ENCODE assay signal across 19 cellular contexts in the genomic region with DNA sequence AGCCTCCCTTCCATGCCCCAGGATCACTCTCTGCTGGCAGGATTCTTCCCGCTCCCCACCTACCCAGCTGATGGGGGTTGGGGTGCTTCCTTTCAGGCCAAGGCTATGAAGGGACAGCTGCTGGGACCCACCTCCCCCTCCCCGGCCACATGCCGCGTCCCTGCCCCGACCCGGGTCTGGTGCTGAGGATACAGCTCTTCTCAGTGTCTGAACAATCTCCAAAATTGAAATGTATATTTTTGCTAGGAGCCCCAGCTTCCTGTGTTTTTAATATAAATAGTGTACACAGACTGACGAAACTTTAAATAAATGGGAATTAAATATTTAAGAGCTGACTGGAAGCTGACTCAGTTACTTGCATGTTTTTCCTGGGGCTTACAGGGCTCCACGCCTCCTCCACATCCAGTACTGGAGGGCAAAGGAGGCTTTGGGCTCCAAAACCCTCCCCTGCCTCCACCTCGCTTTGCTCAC. TPM values are rescaled to one million over a fixed set of nuclear protein-coding genes. Genes with fewer than 3 reads are reported as not detected.
A peak's percentile ranks its signal among the peaks of the same experiment; 100 is the strongest.
DNase-seq lines count a peak whose midpoint lies in the region; ATAC-seq and TF ChIP-seq lines count a peak whose summit lies in the region.
"Had no signal": no experiment of that assay in that cellular context is flagged by ENCODE, and none has a peak within 500 bp of the region (broad histone marks: within the 10 kb centered on the region; RNA-seq: fewer than 3 reads in every experiment).

No MANE protein-coding gene starts in this region.

- H3K36me3 ChIP-seq in Caco-2 (ENCODE audit: control insufficient read depth, insufficient read depth, low read length): no peaks in the 10 kb centered on the region
- peaks cover 44% of the 10 kb centered on the region for H3K36me3 ChIP-seq in suprapubic skin
- H3K36me3 ChIP-seq: ovary had no signal

- no peak overlapping the region for H3K4me3 Mint-ChIP-seq in activated CD4-positive, alpha-beta memory T cell treated with anti-CD3 and anti-CD28 coated beads for 36 hours
- no peak overlapping the region for H3K4me3 Mint-ChIP-seq in Caco-2 (ENCODE audit: unreplicated experiment)
- H3K4me3 Mint-ChIP-seq: activated naive CD4-positive, alpha-beta T cell treated with anti-CD3 and anti-CD28 coated beads, Interleukin-2, amount 50 U/mL, for 24 hours; immature natural killer cell; mesothelial cell of epicardium had no signal

- H3K9me3 Mint-ChIP-seq in activated CD4-positive, alpha-beta memory T cell treated with anti-CD3 and anti-CD28 coated beads for 36 hours: peaks cover 23% of the 10 kb centered on the region
- H3K9me3 Mint-ChIP-seq in Caco-2 (ENCODE audit: unreplicated experiment): peaks cover 10% of the 10 kb centered on the region
- H3K9me3 Mint-ChIP-seq: activated naive CD4-positive, alpha-beta T cell treated with anti-CD3 and anti-CD28 coated beads, Interleukin-2, amount 50 U/mL, for 24 hours had no signal

- CTCF ChIA-PET in activated CD4-positive, alpha-beta memory T cell treated with anti-CD3 and anti-CD28 coated beads for 36 hours (lab: Charles Lee): interaction anchor here (0.6 kb wide), 1 partner anchor 95 kb away, joined by 3 read pairs; no protein-coding TSS in a partner anchor
- CTCF ChIA-PET in Caco-2 (lab: Charles Lee): no interaction called here

- DNase-seq in AG10803 (ENCODE audit: low read depth) (peak; percentile 61), LHCN-M2 (ENCODE audit: low read depth) (peak; percentile 53), dedifferentiated amniotic fluid mesenchymal stem cell (ENCODE audit: extremely low spot score) (peak; percentile 65), left lobe of liver (ENCODE audit: low spot score) (no peak), Caco-2 (no peak), suprapubic skin (ENCODE audit: low spot score in 2 of 2) (no peak)
- no peak for DNase-seq in activated CD4-positive, alpha-beta memory T cell treated with anti-CD3 and anti-CD28 coated beads for 36 hours
- DNase-seq: activated CD8-positive, alpha-beta memory T cell treated with anti-CD3 and anti-CD28 coated beads, Interleukin-2, amount 50 U/mL, for 4 hours; DMS153; immature natural killer cell; NCI-H1105; ovary; stimulated activated CD4-positive, alpha-beta T cell treated with anti-CD3 and anti-CD28 coated beads, Interleukin-12 subunit alpha, Interleukin-12 subunit beta, amount 100 ng/mL, for 4 hours had no signal

- no peak overlapping the region for H3K27ac ChIP-seq in suprapubic skin
- H3K27ac ChIP-seq: esophagus muscularis mucosa, ovary, thoracic aorta, VCaP had no signal

- no peaks in the 10 kb centered on the region for H3K4me1 Mint-ChIP-seq in activated CD4-positive, alpha-beta memory T cell treated with anti-CD3 and anti-CD28 coated beads for 36 hours (ENCODE audit: low read depth)
- H3K4me1 Mint-ChIP-seq in Caco-2 (ENCODE audit: low read depth, unreplicated experiment): no peaks in the 10 kb centered on the region
- H3K4me1 Mint-ChIP-seq: activated naive CD4-positive, alpha-beta T cell treated with anti-CD3 and anti-CD28 coated beads, Interleukin-2, amount 50 U/mL, for 24 hours; immature natural killer cell had no signal

- intact Hi-C loops in activated CD4-positive, alpha-beta memory T cell treated with anti-CD3 and anti-CD28 coated beads for 36 hours (cut with micrococcal nuclease): no loop called here
- intact Hi-C loops in Caco-2 (cut with micrococcal nuclease; ENCODE audit: unreplicated experiment): no loop called here

- H3K27me3 Mint-ChIP-seq in activated CD4-positive, alpha-beta memory T cell treated with anti-CD3 and anti-CD28 coated beads for 36 hours: no peaks in the 10 kb centered on the region
- no peaks in the 10 kb centered on the region for H3K27me3 Mint-ChIP-seq in Caco-2 (ENCODE audit: insufficient read depth, unreplicated experiment)
- H3K27me3 Mint-ChIP-seq: activated naive CD4-positive, alpha-beta T cell treated with anti-CD3 and anti-CD28 coated beads, Interleukin-2, amount 50 U/mL, for 24 hours had no signal

- no peak overlapping the region for H3K4me3 ChIP-seq in AG10803 (ENCODE audit: low read length)
- H3K4me3 ChIP-seq in Caco-2 (ENCODE audit: low read depth, low read length): no peak overlapping the region
- no peak overlapping the region for H3K4me3 ChIP-seq in suprapubic skin
- H3K4me3 ChIP-seq: esophagus muscularis mucosa, ovary, thoracic aorta had no signal

- 93% methylated on average over 9 of the region's 9 CpGs for WGBS in suprapubic skin

- POLR2A ChIA-PET in activated CD4-positive, alpha-beta memory T cell treated with anti-CD3 and anti-CD28 coated beads for 36 hours (lab: Charles Lee): no interaction called here
- POLR2A ChIA-PET in Caco-2 (lab: Charles Lee): no interaction called here

- TF ChIP-seq POLR2A in suprapubic skin (IDR thresholded peaks at IDR 0.05): no peak

- no peak overlapping the region for H3K27ac Mint-ChIP-seq in activated CD4-positive, alpha-beta memory T cell treated with anti-CD3 and anti-CD28 coated beads for 36 hours
- H3K27ac Mint-ChIP-seq in Caco-2 (ENCODE audit: unreplicated experiment): no peak overlapping the region
- H3K27ac Mint-ChIP-seq: activated naive CD4-positive, alpha-beta T cell treated with anti-CD3 and anti-CD28 coated beads, Interleukin-2, amount 50 U/mL, for 24 hours; immature natural killer cell; mesothelial cell of epicardium had no signal

- H3K9me3 ChIP-seq in Caco-2: no peaks in the 10 kb centered on the region
- H3K9me3 ChIP-seq in suprapubic skin: peaks cover 7% of the 10 kb centered on the region
- H3K9me3 ChIP-seq: ovary had no signal

- H3K4me1 ChIP-seq in Caco-2 (no peaks in the 10 kb centered on the region; the same call in 1 of the 2 replicates), suprapubic skin (no peaks in the 10 kb centered on the region)

- H3K27me3 ChIP-seq in Caco-2 (replicated peaks; ENCODE audit: control insufficient read depth, insufficient read depth, low read length) (no peaks in the 10 kb centered on the region), suprapubic skin (no peaks in the 10 kb centered on the region)
- H3K27me3 ChIP-seq: esophagus muscularis mucosa, ovary had no signal

- TF ChIP-seq CTCF in AG10803 (conservative IDR thresholded peaks at IDR 0.05; ENCODE audit: low read length) (no peak), Caco-2 (IDR thresholded peaks at IDR 0.05; ENCODE audit: insufficient read depth in 1 of 2, low read depth in 1 of 2, low read length in 1 of 2, severe bottlenecking in 1 of 2, unreplicated experiment in 1 of 2) (no peak), suprapubic skin (IDR thresholded peaks at IDR 0.05) (no peak)

- TF ChIP-seq EP300 in suprapubic skin (IDR thresholded peaks at IDR 0.05): no peak

- peaks cover 34% of the 10 kb centered on the region for H3K36me3 Mint-ChIP-seq in activated CD4-positive, alpha-beta memory T cell treated with anti-CD3 and anti-CD28 coated beads for 36 hours
- no peaks in the 10 kb centered on the region for H3K36me3 Mint-ChIP-seq in Caco-2 (ENCODE audit: insufficient read depth, unreplicated experiment)

- ATAC-seq in left lobe of liver (peak; percentile 3), HG02759 (IDR thresholded peaks at IDR 0.05; ENCODE audit: unreplicated experiment) (no peak)

- BruUV-seq in Caco-2 (replicated peaks; lab: Mats Ljungman, UMichigan): no TSS peak

RNA-seq across cellular contexts. Expression of gene FANCE, which starts 24.3 kb away (rescaled TPM):
- total RNA-seq in LHCN-M2 (2014; rRNA removed) (12.8 and 14.6 TPM in 2 replicates), left lobe of liver (1.1 TPM), Caco-2 (2022) (10.5 and 12.4 TPM in 2 replicates), suprapubic skin (10 to 100 TPM; 20.6 to 25.6 (median 21.6) TPM)
- 8.8 TPM for polyA plus RNA-seq in LHCN-M2 (2012)
- 10 to 100 TPM; 18.9 to 19.2 TPM for total RNA-seq in activated CD4-positive, alpha-beta memory T cell treated with anti-CD3 and anti-CD28 coated beads for 36 hours

RNA-seq across cellular contexts. Expression of gene RPL10A, which starts 40.3 kb away (rescaled TPM):
- total RNA-seq in LHCN-M2 (2014; rRNA removed): 1,186 and 1,216 TPM in 2 replicates
- polyA plus RNA-seq in LHCN-M2 (2012): 2,067 TPM
- 411 TPM for total RNA-seq in left lobe of liver
- 1,000 to 10,000 TPM; 2,144 to 2,205 TPM for total RNA-seq in activated CD4-positive, alpha-beta memory T cell treated with anti-CD3 and anti-CD28 coated beads for 36 hours
- total RNA-seq in Caco-2 (2022): 1,082 and 1,106 TPM in 2 replicates
- total RNA-seq in suprapubic skin: 1,000 to 10,000 TPM; 1,092 to 2,148 (median 1,858) TPM

Comparison
In these comparisons a context has a peak if more than half of its experiments do, and no peak if none do; other contexts are left out.
1. DNase-seq: peak in AG10803 (single experiment), LHCN-M2 (single experiment) and dedifferentiated amniotic fluid mesenchymal stem cell (single experiment); none in left lobe of liver (single experiment), activated CD4-positive, alpha-beta memory T cell treated with anti-CD3 and anti-CD28 coated beads for 36 hours (single experiment), Caco-2 (0 of 2) and suprapubic skin (0 of 2).